ENCODE assay signal across 8 cellular contexts in genomic region chr5:14675865-14676300, GRCh38. TPM values are rescaled to one million over a fixed set of nuclear protein-coding genes. Genes with fewer than 3 reads are reported as not detected.
DNase-seq lines count a peak whose midpoint lies in the region; ATAC-seq lines count a peak whose summit lies in the region.

No MANE protein-coding gene starts in this region.

- intact Hi-C loops in activated T-helper 2 cell treated with anti-CD3 and anti-CD28 coated beads, Interferon-gamma antibody, Interleukin-2, Interleukin-4, amounts not matched to agents 10 μg/mL and 5 μg/mL and 100 μg/mL, durations not matched to agents 14 hours and 24 hours and 36 hours (cut with micrococcal nuclease) = loop anchor here (2.0 kb wide), 1 partner anchor 31 kb away; no protein-coding TSS in a partner anchor

- H3K4me3 Mint-ChIP-seq in activated T-helper 2 cell treated with anti-CD3 and anti-CD28 coated beads, Interferon-gamma antibody, Interleukin-2, Interleukin-4, amounts not matched to agents 10 μg/mL and 5 μg/mL and 100 μg/mL, durations not matched to agents 14 hours and 24 hours and 36 hours (ENCODE audit: low read depth) = peak overlapping the region; percentile 42
- peak overlapping the region; percentile 65 to 76 for H3K4me3 Mint-ChIP-seq in stimulated activated naive B cell treated with anti-CD40 and anti-IgM and Interleukin-4, amounts not matched to agents 10 μg/mL and 1 μg/mL and 100 μg/mL, for 72 hours

- peak; percentile 45 for ATAC-seq in GM19438 (IDR thresholded peaks at IDR 0.05; ENCODE audit: low read depth, unreplicated experiment)
- ATAC-seq in HG03439 (IDR thresholded peaks at IDR 0.05; ENCODE audit: unreplicated experiment) = peak; percentile 31
- peak; percentile 64 to 79 for ATAC-seq in stimulated activated naive B cell treated with anti-CD40 and anti-IgM and Interleukin-4, amounts not matched to agents 10 μg/mL and 1 μg/mL and 100 μg/mL, for 72 hours (replicated peaks)

- peak overlapping the region; percentile 88 for H3K27ac Mint-ChIP-seq in activated T-helper 2 cell treated with anti-CD3 and anti-CD28 coated beads, Interferon-gamma antibody, Interleukin-2, Interleukin-4, amounts not matched to agents 10 μg/mL and 5 μg/mL and 100 μg/mL, durations not matched to agents 14 hours and 24 hours and 36 hours
- H3K27ac Mint-ChIP-seq in stimulated activated naive B cell treated with anti-CD40 and anti-IgM and Interleukin-4, amounts not matched to agents 10 μg/mL and 1 μg/mL and 100 μg/mL, for 72 hours = peak overlapping the region; percentile 95

- H3K9me3 Mint-ChIP-seq in activated T-helper 2 cell treated with anti-CD3 and anti-CD28 coated beads, Interferon-gamma antibody, Interleukin-2, Interleukin-4, amounts not matched to agents 10 μg/mL and 5 μg/mL and 100 μg/mL, durations not matched to agents 14 hours and 24 hours and 36 hours = no peaks in the 10 kb centered on the region
- peaks cover 0 to 1% of the 10 kb centered on the region in 2 donors for H3K9me3 Mint-ChIP-seq in stimulated activated naive B cell treated with anti-CD40 and anti-IgM and Interleukin-4, amounts not matched to agents 10 μg/mL and 1 μg/mL and 100 μg/mL, for 72 hours

- DNase-seq in CD1c-positive myeloid dendritic cell (ENCODE audit: extremely low spot score) = peak; percentile 53
- no peak for DNase-seq in activated T-helper 2 cell treated with anti-CD3 and anti-CD28 coated beads, Interferon-gamma antibody, Interleukin-2, Interleukin-4, amounts not matched to agents 10 μg/mL and 5 μg/mL and 100 μg/mL, durations not matched to agents 14 hours and 24 hours and 36 hours (ENCODE audit: low spot score)
- DNase-seq in stimulated activated naive B cell treated with anti-CD40 and anti-IgM and Interleukin-4, amounts not matched to agents 10 μg/mL and 1 μg/mL and 100 μg/mL, for 72 hours = peak; percentile 41
- no peak for DNase-seq in hippocampal formation (lab: John Stamatoyannopoulos, UW)
- no peak for DNase-seq in AG20443 (ENCODE audit: low spot score)
- DNase-seq in cerebellum (ENCODE audit: low spot score) = no peak

- H3K27me3 Mint-ChIP-seq in activated T-helper 2 cell treated with anti-CD3 and anti-CD28 coated beads, Interferon-gamma antibody, Interleukin-2, Interleukin-4, amounts not matched to agents 10 μg/mL and 5 μg/mL and 100 μg/mL, durations not matched to agents 14 hours and 24 hours and 36 hours (ENCODE audit: low read depth) = no peaks in the 10 kb centered on the region
- H3K27me3 Mint-ChIP-seq in stimulated activated naive B cell treated with anti-CD40 and anti-IgM and Interleukin-4, amounts not matched to agents 10 μg/mL and 1 μg/mL and 100 μg/mL, for 72 hours = no peaks in the 10 kb centered on the region

- H3K4me1 Mint-ChIP-seq in activated T-helper 2 cell treated with anti-CD3 and anti-CD28 coated beads, Interferon-gamma antibody, Interleukin-2, Interleukin-4, amounts not matched to agents 10 μg/mL and 5 μg/mL and 100 μg/mL, durations not matched to agents 14 hours and 24 hours and 36 hours (ENCODE audit: low read depth) = peaks cover 66% of the 10 kb centered on the region
- peaks cover 59 to 83% of the 10 kb centered on the region in 2 donors for H3K4me1 Mint-ChIP-seq in stimulated activated naive B cell treated with anti-CD40 and anti-IgM and Interleukin-4, amounts not matched to agents 10 μg/mL and 1 μg/mL and 100 μg/mL, for 72 hours

- peaks cover 66% of the 10 kb centered on the region for H3K36me3 Mint-ChIP-seq in activated T-helper 2 cell treated with anti-CD3 and anti-CD28 coated beads, Interferon-gamma antibody, Interleukin-2, Interleukin-4, amounts not matched to agents 10 μg/mL and 5 μg/mL and 100 μg/mL, durations not matched to agents 14 hours and 24 hours and 36 hours (ENCODE audit: low read depth)
- peaks cover 42 to 70% of the 10 kb centered on the region in 2 donors for H3K36me3 Mint-ChIP-seq in stimulated activated naive B cell treated with anti-CD40 and anti-IgM and Interleukin-4, amounts not matched to agents 10 μg/mL and 1 μg/mL and 100 μg/mL, for 72 hours

RNA-seq across cellular contexts. Expression of gene OTULIN, which starts 11.4 kb away (rescaled TPM):
- 59.4 and 62.1 TPM in 2 replicates for total RNA-seq in activated T-helper 2 cell treated with anti-CD3 and anti-CD28 coated beads, Interferon-gamma antibody, Interleukin-2, Interleukin-4, amounts not matched to agents 10 μg/mL and 5 μg/mL and 100 μg/mL, durations not matched to agents 14 hours and 24 hours and 36 hours
- total RNA-seq in cerebellum = 24.5 TPM

Comparison
In these comparisons a context has a peak if more than half of its experiments do, and no peak if none do; other contexts are left out.
1. DNase-seq: peak in CD1c-positive myeloid dendritic cell (single experiment) and stimulated activated naive B cell treated with anti-CD40 and anti-IgM and Interleukin-4, amounts not matched to agents 10 μg/mL and 1 μg/mL and 100 μg/mL, for 72 hours (single experiment); none in activated T-helper 2 cell treated with anti-CD3 and anti-CD28 coated beads, Interferon-gamma antibody, Interleukin-2, Interleukin-4, amounts not matched to agents 10 μg/mL and 5 μg/mL and 100 μg/mL, durations not matched to agents 14 hours and 24 hours and 36 hours (single experiment), hippocampal formation (0 of 2), AG20443 (single experiment) and cerebellum (single experiment).
2. Peak in every context shown above with its lines, with median percentiles within 50 percentile points of each other: ATAC-seq.